8 cellular contexts compared by ENCODE assay signal in genomic region chr13:91647361-91647970, GRCh38.
A peak's percentile ranks its signal among the peaks of the same experiment; 100 is the strongest.
DNase-seq lines count a peak whose midpoint lies in the region; ATAC-seq lines count a peak whose summit lies in the region.

No MANE protein-coding gene starts in this region.

- peak; percentile 33 for DNase-seq in NCI-H2171 treated with DMSO at 0.1 percent for 48 hours (lab: John Stamatoyannopoulos, UW)
- no peak for DNase-seq in NCI-H2171 (lab: John Stamatoyannopoulos, UW)
- peak; percentile 2 for DNase-seq in Jurkat, Clone E6-1 (ENCODE audit: low read depth, low spot score)
- DNase-seq in cerebellar cortex (ENCODE audit: low spot score): peak; percentile 9
- peak; percentile 31 for DNase-seq in renal cortical epithelial cell (ENCODE audit: low read depth)
- DNase-seq in activated gamma-delta T cell (lab: John Stamatoyannopoulos, UW): no peak

- ATAC-seq in GM18873 (IDR thresholded peaks at IDR 0.05; ENCODE audit: low FRiP score, unreplicated experiment): no peak
- no peak for ATAC-seq in HG03432 (IDR thresholded peaks at IDR 0.05; ENCODE audit: unreplicated experiment)

- no peak overlapping the region for H3K4me3 ChIP-seq in Jurkat, Clone E6-1 (ENCODE audit: low read length)

Comparison
In these comparisons a context has a peak if more than half of its experiments do, and no peak if none do; other contexts are left out.
1. DNase-seq: peak in NCI-H2171 treated with DMSO at 0.1 percent for 48 hours (single experiment), Jurkat, Clone E6-1 (single experiment), cerebellar cortex (single experiment) and renal cortical epithelial cell (single experiment); none in NCI-H2171 (single experiment) and activated gamma-delta T cell (single experiment).